9 cellular contexts compared by ENCODE assay signal in the genomic region with DNA sequence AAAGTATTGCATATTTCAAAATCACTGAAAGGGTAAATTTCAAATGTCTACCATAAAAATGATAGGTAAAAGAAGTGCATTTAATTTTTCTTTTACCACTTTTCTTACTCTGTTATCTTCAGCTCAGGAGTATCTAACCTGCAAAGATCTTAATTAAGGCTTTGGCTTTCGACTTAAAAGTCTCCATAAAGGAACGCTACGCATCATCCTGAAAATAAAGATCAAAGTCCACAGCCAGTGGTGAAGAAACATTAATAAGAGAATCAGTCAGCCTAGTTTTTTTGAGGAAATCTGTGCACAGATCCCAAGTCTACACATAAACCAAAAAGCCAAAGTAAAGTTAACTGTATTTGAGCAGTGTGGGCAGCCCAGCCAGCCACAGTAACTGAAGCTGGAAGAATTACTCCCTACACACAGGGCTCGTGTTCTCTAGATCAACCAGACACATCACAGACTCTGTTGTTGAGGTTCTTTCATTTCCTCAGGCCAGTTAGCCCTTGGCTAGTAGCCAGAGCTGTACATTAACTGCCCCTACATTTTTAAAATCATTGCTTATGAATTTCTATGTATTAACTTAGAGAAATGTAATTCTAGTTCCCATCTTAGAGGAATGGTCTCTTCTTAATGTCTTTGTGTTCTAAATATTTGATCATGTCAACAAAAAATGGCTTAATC. TPM values are rescaled to one million over a fixed set of nuclear protein-coding genes. Genes with fewer than 3 reads are reported as not detected.
DNase-seq lines count a peak whose midpoint lies in the region; ATAC-seq and TF ChIP-seq lines count a peak whose summit lies in the region.
"Had no signal": no experiment of that assay in that cellular context is flagged by ENCODE, and none has a peak within 500 bp of the region (broad histone marks: within the 10 kb centered on the region; RNA-seq: fewer than 3 reads in every experiment).

No MANE protein-coding gene starts in this region.

- H3K9me3 Mint-ChIP-seq in WTC11: peaks cover 31% of the 10 kb centered on the region

- CTCF ChIA-PET in WTC11 (lab: Charles Lee): interaction anchor here (0.6 to 5.5 kb wide), 21 partner anchors 7 to 187 kb away, joined by 3 to 99 read pairs (median 5); a partner anchor contains a TSS

- in situ Hi-C loops in GM13977 (cut with MboI; ENCODE audit: low pct_unique_long_range_greater_than_20kb, low sequenced_read_pairs, unreplicated experiment): no loop called here

- POLR2A ChIA-PET in WTC11 (lab: Charles Lee): interaction anchor here (0.6 to 1.8 kb wide), 6 partner anchors 10 to 28 kb away, joined by 3 to 6 read pairs (median 4); a partner anchor contains a TSS

- no peaks in the 10 kb centered on the region for H3K36me3 ChIP-seq in heart right ventricle
- no peaks in the 10 kb centered on the region for H3K36me3 ChIP-seq in right lobe of liver
- no peaks in the 10 kb centered on the region for H3K36me3 ChIP-seq in vagina
- H3K36me3 ChIP-seq: ovary had no signal

- intact Hi-C loops in heart right ventricle (cut with DNase I) (loop anchor here in 6 of 10 donors (2.0 to 5.0 kb wide), 4 partner anchors 67 to 73 kb away; no protein-coding TSS in a partner anchor), left ventricle myocardium superior (cut with micrococcal nuclease) (no loop called here), right lobe of liver (cut with DNase I) (no loop called here), vagina (cut with DNase I) (no loop called here)

- H3K27ac Mint-ChIP-seq in WTC11: peak overlapping the region; percentile 92

- H3K4me3 ChIP-seq in heart right ventricle (peak overlapping the region in 8 of 10 donors; percentile 24 to 63 (median 44)), right lobe of liver (peak overlapping the region in 2 of 3 donors; percentile 47 to 50), vagina (peak overlapping the region; percentile 23 to 36)

- WGBS in heart right ventricle, 2 donors: 60 to 67% methylated on average over 4 of the region's 4 CpGs
- 33% methylated on average over 4 of the region's 4 CpGs for WGBS in right lobe of liver (ENCODE audit: insufficient coverage, low coverage, low lambda C conversion rate, missing lambda C conversion rate)

- peaks cover 68% of the 10 kb centered on the region for H3K4me1 Mint-ChIP-seq in WTC11

- no peaks in the 10 kb centered on the region; the same call in 1 of the 2 replicates for H3K27me3 Mint-ChIP-seq in WTC11 (ENCODE audit: low read depth)

- peak overlapping the region; percentile 57 for H3K4me3 Mint-ChIP-seq in WTC11

- H3K9me3 ChIP-seq in heart right ventricle: peaks cover 0 to 6% (median 0%) of the 10 kb centered on the region in 11 donors
- no peaks in the 10 kb centered on the region for H3K9me3 ChIP-seq in right lobe of liver
- H3K9me3 ChIP-seq in vagina: no peaks in the 10 kb centered on the region
- H3K9me3 ChIP-seq: ovary had no signal

- peak overlapping the region in 9 of 10 donors; percentile 56 to 98 (median 77) for H3K27ac ChIP-seq in heart right ventricle
- peak overlapping the region; percentile 39 to 77 (median 70) for H3K27ac ChIP-seq in right lobe of liver
- H3K27ac ChIP-seq in vagina: no peak overlapping the region

- ATAC-seq in heart right ventricle (no peak), left ventricle myocardium superior (no peak), WTC11 (no peak), right lobe of liver (peak; percentile 50 to 64 (median 56))

- TF ChIP-seq CTCF in heart right ventricle (IDR thresholded peaks at IDR 0.05) (no peak), WTC11 (IDR thresholded peaks at IDR 0.05) (no peak), right lobe of liver (IDR thresholded peaks at IDR 0.05) (no peak), vagina (IDR thresholded peaks at IDR 0.05) (no peak), GM13977 (IDR thresholded peaks at IDR 0.05; ENCODE audit: extremely low read depth, insufficient read depth, missing control alignments) (no peak)

- DNase-seq in heart right ventricle (no peak), left ventricle myocardium superior (no peak), WTC11 (ENCODE audit: low spot score) (no peak), right lobe of liver (no peak), vagina (ENCODE audit: extremely low spot score in 2 of 2) (no peak), erythroblast (lab: John Stamatoyannopoulos, UW) (no peak), GM13977 (ENCODE audit: low spot score) (no peak), SK-N-DZ (ENCODE audit: low spot score) (no peak)

- TF ChIP-seq POLR2A in right lobe of liver (IDR thresholded peaks at IDR 0.05) (peak; percentile 17), vagina (IDR thresholded peaks at IDR 0.05) (no peak), erythroblast (IDR thresholded peaks at IDR 0.05; ENCODE audit: low read length) (no peak)

- no peaks in the 10 kb centered on the region for H3K27me3 ChIP-seq in heart right ventricle
- H3K27me3 ChIP-seq in right lobe of liver: no peaks in the 10 kb centered on the region
- no peaks in the 10 kb centered on the region for H3K27me3 ChIP-seq in vagina
- H3K27me3 ChIP-seq: ovary had no signal

- H3K4me1 ChIP-seq in heart right ventricle (peaks cover 3 to 67% (median 26%) of the 10 kb centered on the region in 9 donors), right lobe of liver (peaks cover 0 to 14% (median 2%) of the 10 kb centered on the region in 4 donors), vagina (no peaks in the 10 kb centered on the region)

- peaks cover 35% of the 10 kb centered on the region for H3K36me3 Mint-ChIP-seq in WTC11

TF ChIP-seq in WTC11, 78 proteins besides CTCF, POLR2A, EP300 and RAD21 (continues in another document):
- TF ChIP-seq, protein P1, sequence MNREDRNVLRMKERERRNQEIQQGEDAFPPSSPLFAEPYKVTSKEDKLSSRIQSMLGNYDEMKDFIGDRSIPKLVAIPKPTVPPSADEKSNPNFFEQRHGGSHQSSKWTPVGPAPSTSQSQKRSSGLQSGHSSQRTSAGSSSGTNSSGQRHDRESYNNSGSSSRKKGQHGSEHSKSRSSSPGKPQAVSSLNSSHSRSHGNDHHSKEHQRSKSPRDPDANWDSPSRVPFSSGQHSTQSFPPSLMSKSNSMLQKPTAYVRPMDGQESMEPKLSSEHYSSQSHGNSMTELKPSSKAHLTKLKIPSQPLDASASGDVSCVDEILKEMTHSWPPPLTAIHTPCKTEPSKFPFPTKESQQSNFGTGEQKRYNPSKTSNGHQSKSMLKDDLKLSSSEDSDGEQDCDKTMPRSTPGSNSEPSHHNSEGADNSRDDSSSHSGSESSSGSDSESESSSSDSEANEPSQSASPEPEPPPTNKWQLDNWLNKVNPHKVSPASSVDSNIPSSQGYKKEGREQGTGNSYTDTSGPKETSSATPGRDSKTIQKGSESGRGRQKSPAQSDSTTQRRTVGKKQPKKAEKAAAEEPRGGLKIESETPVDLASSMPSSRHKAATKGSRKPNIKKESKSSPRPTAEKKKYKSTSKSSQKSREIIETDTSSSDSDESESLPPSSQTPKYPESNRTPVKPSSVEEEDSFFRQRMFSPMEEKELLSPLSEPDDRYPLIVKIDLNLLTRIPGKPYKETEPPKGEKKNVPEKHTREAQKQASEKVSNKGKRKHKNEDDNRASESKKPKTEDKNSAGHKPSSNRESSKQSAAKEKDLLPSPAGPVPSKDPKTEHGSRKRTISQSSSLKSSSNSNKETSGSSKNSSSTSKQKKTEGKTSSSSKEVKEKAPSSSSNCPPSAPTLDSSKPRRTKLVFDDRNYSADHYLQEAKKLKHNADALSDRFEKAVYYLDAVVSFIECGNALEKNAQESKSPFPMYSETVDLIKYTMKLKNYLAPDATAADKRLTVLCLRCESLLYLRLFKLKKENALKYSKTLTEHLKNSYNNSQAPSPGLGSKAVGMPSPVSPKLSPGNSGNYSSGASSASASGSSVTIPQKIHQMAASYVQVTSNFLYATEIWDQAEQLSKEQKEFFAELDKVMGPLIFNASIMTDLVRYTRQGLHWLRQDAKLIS (CRISPR knock-in tag; IDR thresholded peaks at IDR 0.05; ENCODE audit: borderline replicate concordance): no peak
- TF ChIP-seq ATF1 (CRISPR knock-in tag; IDR thresholded peaks at IDR 0.05) (no peak), EMX1 (CRISPR knock-in tag; IDR thresholded peaks at IDR 0.05) (no peak), SOX15 (CRISPR knock-in tag; IDR thresholded peaks at IDR 0.05) (no peak), SP1 (CRISPR knock-in tag; conservative IDR thresholded peaks at IDR 0.05) (no peak), CREM (CRISPR knock-in tag; IDR thresholded peaks at IDR 0.05) (no peak), ZNF263 (CRISPR knock-in tag; IDR thresholded peaks at IDR 0.05; ENCODE audit: low read depth) (no peak), RELA (CRISPR knock-in tag; IDR thresholded peaks at IDR 0.05; ENCODE audit: borderline replicate concordance) (no peak), ETV6 (CRISPR knock-in tag; IDR thresholded peaks at IDR 0.05) (no peak)

RNA-seq across cellular contexts. Expression of a gene that starts 6.9 kb away (rescaled TPM):
- total RNA-seq in heart right ventricle (100 to 1,000 TPM; 103 to 163 (median 128) TPM), left ventricle myocardium superior (122 TPM), WTC11 (2021) (4.0 to 4.9 TPM (median 4.9 TPM) in 3 replicates), right lobe of liver (1 to 10 TPM; 4.3 to 8.9 (median 6.1) TPM), vagina (2.0 TPM)
- 10 to 100 TPM; 10.7 to 49.8 TPM for polyA plus RNA-seq in heart right ventricle
- not detected in 2 replicates for polyA plus RNA-seq in SK-N-DZ (2014; cell fraction: cytosol; rRNA removed)
- not detected in 2 replicates for polyA plus RNA-seq in SK-N-DZ (2014; cell fraction: nucleus; rRNA removed)

RNA-seq across cellular contexts. Expression of a gene that starts 53.2 kb away (rescaled TPM):
- total RNA-seq in heart right ventricle (under 1 TPM in 1 of 10 donors, not detected in 9; 0.19 TPM), left ventricle myocardium superior (not detected), WTC11 (2021) (0.09 to 0.14 TPM (median 0.13 TPM) in 3 replicates), right lobe of liver (not detected), vagina (not detected)
- not detected for polyA plus RNA-seq in heart right ventricle
- not detected in 2 replicates for polyA plus RNA-seq in SK-N-DZ (2014; cell fraction: cytosol; rRNA removed)
- not detected in 2 replicates for polyA plus RNA-seq in SK-N-DZ (2014; cell fraction: nucleus; rRNA removed)
- polyA plus RNA-seq: ovary had no signal

Comparison
In these comparisons a context has a peak if more than half of its experiments do, and no peak if none do; other contexts are left out.
1. intact Hi-C loops: an anchor here in heart right ventricle (2.0 to 5.0 kb wide); none called in left ventricle myocardium superior, right lobe of liver and vagina.
2. ATAC-seq: peak in right lobe of liver (4 of 4); none in heart right ventricle (0 of 8), left ventricle myocardium superior (single experiment) and WTC11 (single experiment).
3. RNA of a gene that starts 6.9 kb away (total RNA-seq): 103 to 163 TPM in heart right ventricle and 122 TPM in left ventricle myocardium superior (single experiment); 4.3 to 8.9 TPM in right lobe of liver, 4.0 to 4.9 TPM in WTC11 and 2.0 TPM in vagina (single experiment); every median in the first group is over 10 times any median in the second.
4. Peak in every context shown above with its lines, with median percentiles within 50 percentile points of each other: H3K4me3 ChIP-seq.